In genomic region chr16:15530085-15530484, GRCh38 we compare ENCODE assay signal across 23 cellular contexts.
"Had no signal": no experiment of that assay in that cellular context is flagged by ENCODE, and none has a peak within 500 bp of the region (broad histone marks: within the 10 kb centered on the region; RNA-seq: fewer than 3 reads in every experiment).

No MANE protein-coding gene starts in this region.

- H3K36me3 Mint-ChIP-seq: mesothelial cell of epicardium; naive B cell; natural killer cell; stimulated activated effector memory CD8-positive, alpha-beta T cell treated with anti-CD3 and anti-CD28 coated beads, Interleukin-12 subunit alpha, Interleukin-12 subunit beta, amount 100 ng/mL, for 72 hours had no signal

- H3K4me1 Mint-ChIP-seq: immature natural killer cell; mesothelial cell of epicardium; natural killer cell; stimulated activated effector memory CD8-positive, alpha-beta T cell treated with anti-CD3 and anti-CD28 coated beads, Interleukin-12 subunit alpha, Interleukin-12 subunit beta, amount 100 ng/mL, for 72 hours had no signal

- H3K9me3 Mint-ChIP-seq: immature natural killer cell; mesothelial cell of epicardium; naive B cell; natural killer cell; stimulated activated effector memory CD8-positive, alpha-beta T cell treated with anti-CD3 and anti-CD28 coated beads, Interleukin-12 subunit alpha, Interleukin-12 subunit beta, amount 100 ng/mL, for 72 hours; stimulated activated naive CD8-positive, alpha-beta T cell treated with anti-CD3 and anti-CD28 coated beads, Interleukin-15, Interleukin-2, amounts not matched to agents 100 ng/mL and 50 ng/mL, for 24 hours had no signal

- H3K4me1 ChIP-seq: left ventricle myocardium inferior, prostate gland, sigmoid colon, spleen, tibial artery, upper lobe of right lung had no signal

- ATAC-seq: natural killer cell; right cardiac atrium; stimulated activated effector memory CD8-positive, alpha-beta T cell treated with anti-CD3 and anti-CD28 coated beads, Interleukin-12 subunit alpha, Interleukin-12 subunit beta, amount 100 ng/mL, for 72 hours; upper lobe of right lung had no signal

- H3K36me3 ChIP-seq: ovary, prostate gland, sigmoid colon, spleen, upper lobe of right lung had no signal

- H3K9me3 ChIP-seq: left ventricle myocardium inferior, ovary, prostate gland, sigmoid colon, spleen, thoracic aorta, tibial artery, upper lobe of right lung had no signal

- H3K27ac Mint-ChIP-seq: mesothelial cell of epicardium; natural killer cell; stimulated activated effector memory CD8-positive, alpha-beta T cell treated with anti-CD3 and anti-CD28 coated beads, Interleukin-12 subunit alpha, Interleukin-12 subunit beta, amount 100 ng/mL, for 72 hours; stimulated activated naive CD8-positive, alpha-beta T cell treated with anti-CD3 and anti-CD28 coated beads, Interleukin-15, Interleukin-2, amounts not matched to agents 100 ng/mL and 50 ng/mL, for 24 hours had no signal

- H3K4me3 ChIP-seq: left ventricle myocardium inferior, lung, ovary, prostate gland, sigmoid colon, spleen, thoracic aorta, tibial artery, upper lobe of right lung had no signal

- H3K4me3 Mint-ChIP-seq: immature natural killer cell; mesothelial cell of epicardium; naive B cell; natural killer cell; stimulated activated effector memory CD8-positive, alpha-beta T cell treated with anti-CD3 and anti-CD28 coated beads, Interleukin-12 subunit alpha, Interleukin-12 subunit beta, amount 100 ng/mL, for 72 hours; stimulated activated naive CD8-positive, alpha-beta T cell treated with anti-CD3 and anti-CD28 coated beads, Interleukin-15, Interleukin-2, amounts not matched to agents 100 ng/mL and 50 ng/mL, for 24 hours had no signal

- DNase-seq: immature natural killer cell; kidney; left ventricle myocardium inferior; mesendoderm; naive B cell; natural killer cell; ovary; retina; right cardiac atrium; sigmoid colon; small intestine; spleen; stimulated activated CD4-positive, alpha-beta T cell treated with anti-CD3 and anti-CD28 coated beads, Interleukin-4, amount 100 ng/mL, for 24 hours; stimulated activated naive CD4-positive, alpha-beta T cell; tibial artery; trophoblast cell; upper lobe of right lung had no signal

- H3K27ac ChIP-seq: left ventricle myocardium inferior, ovary, prostate gland, sigmoid colon, thoracic aorta, tibial artery, upper lobe of right lung had no signal

- H3K27me3 ChIP-seq: ovary, sigmoid colon, spleen, tibial artery, upper lobe of right lung had no signal
